In the genomic region with DNA sequence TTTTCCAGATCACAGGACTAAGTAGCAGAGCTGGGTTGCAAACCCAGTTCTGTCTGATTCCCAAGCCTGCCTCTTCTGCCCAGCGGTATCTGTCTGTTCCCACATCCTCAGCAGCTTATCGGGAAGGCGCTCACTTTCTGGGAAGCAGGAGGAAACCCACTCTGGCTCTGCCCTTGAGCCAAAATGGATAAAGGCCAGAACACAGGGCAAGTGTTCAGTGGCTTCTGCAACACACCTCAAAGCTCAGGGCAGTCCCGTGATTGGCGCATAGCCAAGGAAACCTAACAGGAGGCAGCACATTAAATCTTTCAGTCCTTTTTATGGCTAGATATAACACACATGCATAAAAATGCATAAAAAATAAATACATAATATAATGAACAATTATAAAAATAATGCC, we compare ENCODE assay signal across 18 cellular contexts.
A peak's percentile ranks its signal among the peaks of the same experiment; 100 is the strongest.
DNase-seq lines count a peak whose midpoint lies in the region; ATAC-seq and TF ChIP-seq lines count a peak whose summit lies in the region.
"Had no signal": no experiment of that assay in that cellular context is flagged by ENCODE, and none has a peak within 500 bp of the region (broad histone marks: within the 10 kb centered on the region; RNA-seq: fewer than 3 reads in every experiment).

No MANE protein-coding gene starts in this region.

- 65% methylated on average over 5 of the region's 5 CpGs for WGBS in right cardiac atrium

- TF ChIP-seq CTCF in right atrium auricular region (IDR thresholded peaks at IDR 0.05), result no peak

- peaks cover 0 to 20% of the 10 kb centered on the region in 2 donors for H3K4me1 ChIP-seq in right atrium auricular region
- peaks cover 6% of the 10 kb centered on the region for H3K4me1 ChIP-seq in right cardiac atrium (ENCODE audit: control insufficient read depth, insufficient read depth, low read length)

- H3K27me3 ChIP-seq in right atrium auricular region (no peaks in the 10 kb centered on the region), right cardiac atrium (ENCODE audit: control insufficient read depth, insufficient read depth) (no peaks in the 10 kb centered on the region)

- H3K36me3 ChIP-seq in right atrium auricular region, result no peaks in the 10 kb centered on the region

- no peak overlapping the region for H3K27ac ChIP-seq in right atrium auricular region
- no peak overlapping the region for H3K27ac ChIP-seq in right cardiac atrium (ENCODE audit: low read length)
- H3K27ac ChIP-seq: KMS-11 had no signal

- peak; percentile 5 for DNase-seq in DMS79 treated with DMSO at 0.1 percent for 48 hours (lab: John Stamatoyannopoulos, UW)
- DNase-seq in DMS79 (lab: John Stamatoyannopoulos, UW), result no peak
- DNase-seq in left ventricle myocardium superior, result no peak
- no peak for DNase-seq in right atrium auricular region (ENCODE audit: low spot score)
- no peak for DNase-seq in right cardiac atrium
- DNase-seq in activated CD4-positive, alpha-beta T cell treated with anti-CD3 and anti-CD28 coated beads, Interleukin-2, amount 50 U/mL, for 48 hours, result no peak
- DNase-seq: 8988T; CD4-positive, alpha-beta memory T cell; DMS53; NCI-H1436; NCI-H1930; NCI-H446 treated with DMSO at 0.1 percent for 48 hours; NCI-H748 treated with DMSO at 0.1 percent for 48 hours; OCI-M1; SIG-M5 had no signal

- H3K9me3 ChIP-seq in right atrium auricular region, result no peaks in the 10 kb centered on the region
- H3K9me3 ChIP-seq in right cardiac atrium (ENCODE audit: control insufficient read depth, low read length), result no peaks in the 10 kb centered on the region

- ATAC-seq in left ventricle myocardium superior (peak; percentile 68), right cardiac atrium (peak; percentile 20 to 25), HG03280 (IDR thresholded peaks at IDR 0.05; ENCODE audit: unreplicated experiment) (no peak), HG02610 (IDR thresholded peaks at IDR 0.05; ENCODE audit: unreplicated experiment) (no peak)

- H3K4me3 ChIP-seq in right atrium auricular region (no peak overlapping the region), right cardiac atrium (ENCODE audit: low read length) (no peak overlapping the region)

- intact Hi-C loops in left ventricle myocardium superior (cut with micrococcal nuclease) (no loop called here), right cardiac atrium (cut with DNase I) (no loop called here)

Comparison
In these comparisons a context has a peak if more than half of its experiments do, and no peak if none do; other contexts are left out.
1. ATAC-seq: peak in left ventricle myocardium superior (single experiment) and right cardiac atrium (2 of 2); none in HG03280 (single experiment) and HG02610 (single experiment).